ENCODE assay signal across 4 cellular contexts in genomic region chr3:148054999-148055398, GRCh38.
"Had no signal": no experiment of that assay in that cellular context is flagged by ENCODE, and none has a peak within 500 bp of the region (broad histone marks: within the 10 kb centered on the region; RNA-seq: fewer than 3 reads in every experiment).

No MANE protein-coding gene starts in this region.

- H3K4me3 ChIP-seq: K562 had no signal

- DNase-seq: IMR-90 had no signal

- H3K27ac ChIP-seq: HL-60 had no signal

- ATAC-seq: HepG2, K562 had no signal
